1 cellular context compared by ENCODE assay signal in the genomic region with DNA sequence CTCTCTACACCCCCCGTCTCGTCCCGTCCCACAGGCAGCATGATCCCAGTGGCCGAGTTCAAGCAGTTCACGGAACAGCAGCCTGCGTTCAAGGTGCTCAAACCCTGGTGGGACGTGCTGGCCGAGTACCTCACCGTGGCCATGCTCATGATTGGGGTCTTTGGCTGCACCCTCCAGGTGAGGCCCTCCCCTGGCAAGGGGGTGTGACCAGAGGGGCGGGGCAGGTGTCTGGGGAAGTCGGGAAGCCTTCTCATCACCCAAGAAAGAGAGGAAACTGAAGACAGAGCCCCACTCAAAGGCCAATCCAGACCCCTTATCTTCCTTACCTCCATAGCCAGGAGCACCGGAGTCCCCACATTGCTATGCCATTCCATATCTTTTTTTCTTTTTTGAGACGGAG.
TF ChIP-seq lines count a peak whose summit lies in the region.

No MANE protein-coding gene starts in this region.

TF ChIP-seq in HEK293, 187 proteins besides CTCF, POLR2A, EP300 and RAD21 (continued from another document):
- TF ChIP-seq, protein P1, sequence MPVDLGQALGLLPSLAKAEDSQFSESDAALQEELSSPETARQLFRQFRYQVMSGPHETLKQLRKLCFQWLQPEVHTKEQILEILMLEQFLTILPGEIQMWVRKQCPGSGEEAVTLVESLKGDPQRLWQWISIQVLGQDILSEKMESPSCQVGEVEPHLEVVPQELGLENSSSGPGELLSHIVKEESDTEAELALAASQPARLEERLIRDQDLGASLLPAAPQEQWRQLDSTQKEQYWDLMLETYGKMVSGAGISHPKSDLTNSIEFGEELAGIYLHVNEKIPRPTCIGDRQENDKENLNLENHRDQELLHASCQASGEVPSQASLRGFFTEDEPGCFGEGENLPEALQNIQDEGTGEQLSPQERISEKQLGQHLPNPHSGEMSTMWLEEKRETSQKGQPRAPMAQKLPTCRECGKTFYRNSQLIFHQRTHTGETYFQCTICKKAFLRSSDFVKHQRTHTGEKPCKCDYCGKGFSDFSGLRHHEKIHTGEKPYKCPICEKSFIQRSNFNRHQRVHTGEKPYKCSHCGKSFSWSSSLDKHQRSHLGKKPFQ (tag by site-specific recombination; IDR thresholded peaks at IDR 0.05): no peak
- TF ChIP-seq HOXD13 (CRISPR knock-in tag; IDR thresholded peaks at IDR 0.05; ENCODE audit: borderline replicate concordance): no peak
TF ChIP-seq in HEK293: peak in this region for 2.
